In genomic region chr17:17474341-17474740, GRCh38 we compare ENCODE assay signal across 25 cellular contexts.
"Had no signal": no experiment of that assay in that cellular context is flagged by ENCODE, and none has a peak within 500 bp of the region (broad histone marks: within the 10 kb centered on the region; RNA-seq: fewer than 3 reads in every experiment).

No MANE protein-coding gene starts in this region.

- DNase-seq: activated CD4-positive, alpha-beta memory T cell treated with anti-CD3 and anti-CD28 coated beads for 36 hours; activated CD4-positive, alpha-beta T cell treated with anti-CD3 and anti-CD28 coated beads, Interleukin-2, amount 10 ng/mL, durations not matched to agents 24 days and 14 days; activated CD4-positive, CD25-positive, alpha-beta regulatory T cell treated with anti-CD3 and anti-CD28 coated beads, Interleukin-2, amount 50 U/mL, for 72 hours; activated CD8-positive, alpha-beta memory T cell treated with anti-CD3 and anti-CD28 coated beads, Interleukin-2, amount 50 U/mL, for 4 hours; activated gamma-delta T cell treated with Interleukin-2 at 50 U/mL for 16 hours; activated naive CD8-positive, alpha-beta T cell treated with anti-CD3 and anti-CD28 coated beads, Interleukin-2, amount 50 U/mL, for 24 hours; activated T-cell treated with anti-CD3 and anti-CD28 coated beads, Interleukin-2, amount 50 U/mL, for 1 hour; central memory CD4-positive, alpha-beta T cell; endodermal cell; left lung; mesendoderm; pancreas; retina; stimulated activated CD4-positive, alpha-beta T cell treated with anti-CD3 and anti-CD28 coated beads, Interleukin-15, amount 100 ng/mL, for 24 hours; stimulated activated CD4-positive, alpha-beta T cell treated with anti-CD3 and anti-CD28 coated beads, Interleukin-2, amount 100 ng/mL, for 24 hours; stimulated activated naive B cell treated with anti-CD40 and anti-IgM and Interleukin-4, amounts not matched to agents 10 μg/mL and 1 μg/mL and 100 μg/mL, for 72 hours; stomach; T-helper 17 cell; T1000 had no signal

- H3K36me3 ChIP-seq: breast epithelium, left lung, pancreas, prostate gland, tibial nerve had no signal

- H3K27me3 ChIP-seq: breast epithelium, pancreas, tibial nerve had no signal

- H3K9me3 ChIP-seq: breast epithelium, esophagus muscularis mucosa, left lung, pancreas, prostate gland, stomach, tibial nerve had no signal

- H3K27ac ChIP-seq: breast epithelium, esophagus muscularis mucosa, left lung, pancreas, prostate gland, stomach, tibial nerve had no signal

- H3K4me3 ChIP-seq: breast epithelium, esophagus muscularis mucosa, left lung, lung, pancreas, prostate gland, smooth muscle cell, stomach, tibial nerve had no signal
